Comparison of ENCODE assay signal across 27 cellular contexts in genomic region chr7:151615058-151615457, GRCh38.
"Had no signal": no experiment of that assay in that cellular context is flagged by ENCODE, and none has a peak within 500 bp of the region (broad histone marks: within the 10 kb centered on the region; RNA-seq: fewer than 3 reads in every experiment).

No MANE protein-coding gene starts in this region.

- DNase-seq: nephron progenitor cell; occipital lobe; ovary; psoas muscle; right cardiac atrium; right lobe of liver; sigmoid colon; small intestine; stimulated activated CD4-positive, alpha-beta T cell treated with anti-CD3 and anti-CD28 coated beads, Interleukin-15, amount 100 ng/mL, for 24 hours; stimulated activated CD4-positive, alpha-beta T cell treated with anti-CD3 and anti-CD28 coated beads, Interleukin-2, amount 100 ng/mL, for 24 hours; stimulated activated CD4-positive, alpha-beta T cell treated with anti-CD3 and anti-CD28 coated beads, Interleukin-2, amount 100 ng/mL, for 48 hours; stimulated activated CD4-positive, alpha-beta T cell treated with anti-CD3 and anti-CD28 coated beads, Interleukin-4, amount 100 ng/mL, for 24 hours; stimulated activated naive B cell treated with anti-CD40 and anti-IgM and Interleukin-4, amounts not matched to agents 10 μg/mL and 1 μg/mL and 100 μg/mL, for 72 hours; stimulated activated naive CD4-positive, alpha-beta T cell treated with Interleukin-2 at 50 U/mL for 16 hours; stomach; thyroid gland; trophoblast cell; upper lobe of left lung had no signal

- H3K27ac ChIP-seq: ovary, parathyroid adenoma, psoas muscle, right lobe of liver, sigmoid colon, stomach, thoracic aorta, thyroid gland, tibial nerve, upper lobe of left lung, vagina had no signal

- H3K36me3 ChIP-seq: ovary, right lobe of liver, thoracic aorta, thyroid gland, vagina had no signal

- ATAC-seq: natural killer cell treated with Interleukin-12 subunit alpha and Interleukin-12 subunit beta and Interleukin-15 and Interleukin-18, amount 100 ng/mL, for 72 hours; psoas muscle; stimulated activated effector memory CD8-positive, alpha-beta T cell treated with anti-CD3 and anti-CD28 coated beads, Interleukin-12 subunit alpha, Interleukin-12 subunit beta, amount 100 ng/mL, for 72 hours; stimulated activated naive B cell treated with anti-CD40 and anti-IgM and Interleukin-4, amounts not matched to agents 10 μg/mL and 1 μg/mL and 100 μg/mL, for 72 hours had no signal

- H3K4me3 ChIP-seq: ovary, psoas muscle, right lobe of liver, sigmoid colon, stomach, thoracic aorta, thyroid gland, tibial nerve, upper lobe of left lung, vagina had no signal

- H3K9me3 Mint-ChIP-seq: natural killer cell treated with Interleukin-12 subunit alpha and Interleukin-12 subunit beta and Interleukin-15 and Interleukin-18, amount 100 ng/mL, for 72 hours; nephron progenitor cell; neural crest cell; stimulated activated effector memory CD8-positive, alpha-beta T cell treated with anti-CD3 and anti-CD28 coated beads, Interleukin-12 subunit alpha, Interleukin-12 subunit beta, amount 100 ng/mL, for 72 hours; stimulated activated naive B cell treated with anti-CD40 and anti-IgM and Interleukin-4, amounts not matched to agents 10 μg/mL and 1 μg/mL and 100 μg/mL, for 72 hours; stimulated activated naive CD8-positive, alpha-beta T cell treated with anti-CD3 and anti-CD28 coated beads, Interleukin-15, Interleukin-2, amounts not matched to agents 100 ng/mL and 50 ng/mL, for 24 hours had no signal

- H3K4me1 ChIP-seq: parathyroid adenoma, psoas muscle, right lobe of liver, tibial nerve, vagina had no signal

- H3K4me3 Mint-ChIP-seq: natural killer cell treated with Interleukin-12 subunit alpha and Interleukin-12 subunit beta and Interleukin-15 and Interleukin-18, amount 100 ng/mL, for 72 hours; nephron progenitor cell; neural crest cell; stimulated activated effector memory CD8-positive, alpha-beta T cell treated with anti-CD3 and anti-CD28 coated beads, Interleukin-12 subunit alpha, Interleukin-12 subunit beta, amount 100 ng/mL, for 72 hours; stimulated activated naive B cell treated with anti-CD40 and anti-IgM and Interleukin-4, amounts not matched to agents 10 μg/mL and 1 μg/mL and 100 μg/mL, for 72 hours; stimulated activated naive CD8-positive, alpha-beta T cell treated with anti-CD3 and anti-CD28 coated beads, Interleukin-15, Interleukin-2, amounts not matched to agents 100 ng/mL and 50 ng/mL, for 24 hours had no signal

- H3K9ac ChIP-seq: parathyroid adenoma had no signal

- H3K9me3 ChIP-seq: ovary, psoas muscle, right lobe of liver, sigmoid colon, stomach, thoracic aorta, thyroid gland, tibial nerve, upper lobe of left lung, vagina had no signal

- H3K27me3 Mint-ChIP-seq: natural killer cell treated with Interleukin-12 subunit alpha and Interleukin-12 subunit beta and Interleukin-15 and Interleukin-18, amount 100 ng/mL, for 72 hours; progenitor cell of endocrine pancreas; stimulated activated naive B cell treated with anti-CD40 and anti-IgM and Interleukin-4, amounts not matched to agents 10 μg/mL and 1 μg/mL and 100 μg/mL, for 72 hours; stimulated activated naive CD8-positive, alpha-beta T cell treated with anti-CD3 and anti-CD28 coated beads, Interleukin-15, Interleukin-2, amounts not matched to agents 100 ng/mL and 50 ng/mL, for 24 hours had no signal

- H3K27ac Mint-ChIP-seq: natural killer cell treated with Interleukin-12 subunit alpha and Interleukin-12 subunit beta and Interleukin-15 and Interleukin-18, amount 100 ng/mL, for 72 hours; stimulated activated effector memory CD8-positive, alpha-beta T cell treated with anti-CD3 and anti-CD28 coated beads, Interleukin-12 subunit alpha, Interleukin-12 subunit beta, amount 100 ng/mL, for 72 hours; stimulated activated naive B cell treated with anti-CD40 and anti-IgM and Interleukin-4, amounts not matched to agents 10 μg/mL and 1 μg/mL and 100 μg/mL, for 72 hours; stimulated activated naive CD8-positive, alpha-beta T cell treated with anti-CD3 and anti-CD28 coated beads, Interleukin-15, Interleukin-2, amounts not matched to agents 100 ng/mL and 50 ng/mL, for 24 hours had no signal

- H3K27me3 ChIP-seq: ovary, right lobe of liver, sigmoid colon, stomach, thyroid gland, tibial nerve, upper lobe of left lung, vagina had no signal

- H3K36me3 Mint-ChIP-seq: natural killer cell treated with Interleukin-12 subunit alpha and Interleukin-12 subunit beta and Interleukin-15 and Interleukin-18, amount 100 ng/mL, for 72 hours had no signal

- H2AFZ ChIP-seq: parathyroid adenoma had no signal

- H3K4me1 Mint-ChIP-seq: nephron progenitor cell, neural crest cell had no signal
